In the genomic region with DNA sequence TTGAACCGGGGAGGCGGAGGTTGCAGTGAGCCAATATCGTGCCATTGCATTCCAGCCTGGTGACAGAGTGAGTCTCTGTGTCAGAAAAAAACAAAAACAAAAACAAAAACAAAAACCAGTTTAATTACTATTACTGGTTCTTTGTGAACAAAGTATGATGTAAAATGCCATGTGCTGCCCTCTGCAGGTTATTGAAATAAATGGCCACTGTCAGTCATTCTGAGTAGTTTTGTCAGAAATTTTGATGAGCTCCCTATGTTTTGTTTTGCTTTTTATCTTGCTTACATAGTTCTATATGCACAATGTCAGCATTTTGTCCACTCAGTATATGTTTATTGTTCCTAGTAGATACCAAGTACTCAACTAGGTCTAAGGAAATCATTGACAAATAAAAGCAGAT, we compare ENCODE assay signal across 11 cellular contexts.
DNase-seq lines count a peak whose midpoint lies in the region; ATAC-seq, FAIRE-seq and TF ChIP-seq lines count a peak whose summit lies in the region.
"Had no signal": no experiment of that assay in that cellular context is flagged by ENCODE, and none has a peak within 500 bp of the region (broad histone marks: within the 10 kb centered on the region; RNA-seq: fewer than 3 reads in every experiment).

No MANE protein-coding gene starts in this region.

- no peaks in the 10 kb centered on the region for H3K36me3 Mint-ChIP-seq in osteocyte (ENCODE audit: unreplicated experiment)
- no peaks in the 10 kb centered on the region for H3K36me3 Mint-ChIP-seq in activated CD8-positive, alpha-beta memory T cell treated with anti-CD3 and anti-CD28 coated beads, Interleukin-2, amount 10 ng/mL, durations not matched to agents 7 days and 5 days

- H3K36me3 ChIP-seq in bronchial epithelial cell (ENCODE audit: control insufficient read depth, insufficient read depth, low read length), result no peaks in the 10 kb centered on the region

- H3K27me3 ChIP-seq in bronchial epithelial cell (ENCODE audit: control insufficient read depth, insufficient read depth, low read length), result no peaks in the 10 kb centered on the region

- no peak for ATAC-seq in activated CD8-positive, alpha-beta memory T cell treated with anti-CD3 and anti-CD28 coated beads, Interleukin-2, amount 10 ng/mL, durations not matched to agents 7 days and 5 days

- peak; percentile 19 for DNase-seq in NCI-H2171 treated with DMSO at 0.1 percent for 48 hours (lab: John Stamatoyannopoulos, UW)
- DNase-seq in NCI-H2171 (lab: John Stamatoyannopoulos, UW), result no peak
- peak; percentile 1 to 51 for DNase-seq in Kasumi-1 (lab: John Stamatoyannopoulos, UW)
- DNase-seq in bronchial epithelial cell (ENCODE audit: low read depth), result peak; percentile 7
- no peak for DNase-seq in osteocyte (ENCODE audit: extremely low spot score, unreplicated experiment)
- no peak for DNase-seq in activated CD8-positive, alpha-beta memory T cell treated with anti-CD3 and anti-CD28 coated beads, Interleukin-2, amount 10 ng/mL, durations not matched to agents 7 days and 5 days
- DNase-seq in cerebellar cortex (ENCODE audit: low spot score), result no peak
- DNase-seq in A172 (ENCODE audit: low spot score), result no peak
- DNase-seq: cortex of kidney, HCEC 1CT had no signal

- no peaks in the 10 kb centered on the region for H3K9me3 Mint-ChIP-seq in osteocyte (ENCODE audit: unreplicated experiment)
- H3K9me3 Mint-ChIP-seq in activated CD8-positive, alpha-beta memory T cell treated with anti-CD3 and anti-CD28 coated beads, Interleukin-2, amount 10 ng/mL, durations not matched to agents 7 days and 5 days (ENCODE audit: low read depth), result no peaks in the 10 kb centered on the region

- H3K27me3 Mint-ChIP-seq in osteocyte (ENCODE audit: unreplicated experiment), result no peaks in the 10 kb centered on the region
- no peaks in the 10 kb centered on the region for H3K27me3 Mint-ChIP-seq in activated CD8-positive, alpha-beta memory T cell treated with anti-CD3 and anti-CD28 coated beads, Interleukin-2, amount 10 ng/mL, durations not matched to agents 7 days and 5 days
- H3K27me3 Mint-ChIP-seq: B cell had no signal

- no peak overlapping the region for H3K27ac Mint-ChIP-seq in osteocyte (ENCODE audit: unreplicated experiment)
- H3K27ac Mint-ChIP-seq in activated CD8-positive, alpha-beta memory T cell treated with anti-CD3 and anti-CD28 coated beads, Interleukin-2, amount 10 ng/mL, durations not matched to agents 7 days and 5 days, result no peak overlapping the region
- H3K27ac Mint-ChIP-seq: B cell had no signal

- H3K4me3 ChIP-seq in bronchial epithelial cell (ENCODE audit: low read depth, low read length), result no peak overlapping the region

- CTCF ChIA-PET in activated CD8-positive, alpha-beta memory T cell treated with anti-CD3 and anti-CD28 coated beads, Interleukin-2, amount 10 ng/mL, durations not matched to agents 7 days and 5 days (lab: Charles Lee), result interaction anchor here (0.7 kb wide), 1 partner anchor 11 kb away, joined by 3 read pairs; no protein-coding TSS in a partner anchor

- no peak for FAIRE-seq in bronchial epithelial cell (lab: Jason Lieb, UNC)

- no peak overlapping the region for H3K4me3 Mint-ChIP-seq in osteocyte (ENCODE audit: unreplicated experiment)
- no peak overlapping the region for H3K4me3 Mint-ChIP-seq in activated CD8-positive, alpha-beta memory T cell treated with anti-CD3 and anti-CD28 coated beads, Interleukin-2, amount 10 ng/mL, durations not matched to agents 7 days and 5 days
- H3K4me3 Mint-ChIP-seq: B cell had no signal

- H3K4me1 Mint-ChIP-seq in osteocyte (ENCODE audit: unreplicated experiment), result peaks cover 13% of the 10 kb centered on the region
- H3K4me1 Mint-ChIP-seq in activated CD8-positive, alpha-beta memory T cell treated with anti-CD3 and anti-CD28 coated beads, Interleukin-2, amount 10 ng/mL, durations not matched to agents 7 days and 5 days, result no peaks in the 10 kb centered on the region
- H3K4me1 Mint-ChIP-seq: B cell had no signal

- TF ChIP-seq CTCF in bronchial epithelial cell (IDR thresholded peaks at IDR 0.05; ENCODE audit: insufficient read depth, low read length, severe bottlenecking), result peak; percentile 60
- peak; percentile 50 for TF ChIP-seq CTCF in osteocyte (IDR thresholded peaks at IDR 0.05)

Comparison
In these comparisons a context has a peak if more than half of its experiments do, and no peak if none do; other contexts are left out.
1. DNase-seq: peak in NCI-H2171 treated with DMSO at 0.1 percent for 48 hours (single experiment), Kasumi-1 (2 of 2) and bronchial epithelial cell (single experiment); none in NCI-H2171 (single experiment), osteocyte (single experiment), activated CD8-positive, alpha-beta memory T cell treated with anti-CD3 and anti-CD28 coated beads, Interleukin-2, amount 10 ng/mL, durations not matched to agents 7 days and 5 days (single experiment), cerebellar cortex (single experiment) and A172 (single experiment).